1 cellular context compared by ENCODE assay signal in the genomic region with DNA sequence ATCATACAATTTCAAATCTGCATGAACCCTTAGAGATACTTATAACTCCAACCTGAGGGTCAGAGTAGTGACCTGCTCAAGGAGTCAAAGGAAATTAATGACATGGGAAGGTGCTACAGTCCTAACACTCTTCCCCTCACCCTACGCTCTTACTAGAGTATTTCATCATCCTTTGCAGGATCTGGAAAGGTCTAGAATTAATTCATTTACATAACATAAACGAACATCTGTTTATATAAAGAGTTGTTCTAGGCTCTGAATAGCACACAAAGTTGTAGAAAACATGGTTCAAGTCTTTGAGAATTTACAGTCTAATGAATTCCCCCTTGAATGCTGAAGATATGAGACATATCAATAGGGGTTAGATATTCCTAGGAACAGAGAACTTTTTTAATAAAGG.
TF ChIP-seq lines count a peak whose summit lies in the region.

No MANE protein-coding gene starts in this region.

TF ChIP-seq in K562, 482 proteins besides CTCF, POLR2A, EP300 and RAD21 (continued from another document and continues in another):
- TF ChIP-seq CBFA2T2 (conservative IDR thresholded peaks at IDR 0.05) (no peak), E2F4 (CRISPR knock-in tag; IDR thresholded peaks at IDR 0.05; ENCODE audit: low read depth) (no peak), SUPT5H (IDR thresholded peaks at IDR 0.05) (no peak), FOXK2 (conservative IDR thresholded peaks at IDR 0.05 in 1 of 2, IDR thresholded peaks at IDR 0.05 in 1 of 2; ENCODE audit: low read depth in 2 of 2) (no peak), SP1 (CRISPR knock-in tag; IDR thresholded peaks at IDR 0.05) (no peak), ZBTB5 (IDR thresholded peaks at IDR 0.05) (no peak), TEAD2 (tag; IDR thresholded peaks at IDR 0.05) (no peak), SREBF1 (IDR thresholded peaks at IDR 0.05; ENCODE audit: borderline replicate concordance, low read depth, low read length) (no peak), CCAR2 (IDR thresholded peaks at IDR 0.05; ENCODE audit: low read depth, low read length) (no peak), ZNF146 (CRISPR knock-in tag; IDR thresholded peaks at IDR 0.05; ENCODE audit: unreplicated experiment) (no peak), NR4A1 (CRISPR knock-in tag; IDR thresholded peaks at IDR 0.05) (no peak), NR4A1 (tag; IDR thresholded peaks at IDR 0.05) (no peak), ID3 (CRISPR knock-in tag; IDR thresholded peaks at IDR 0.05) (no peak), ID3 (tag; IDR thresholded peaks at IDR 0.05) (no peak), ZNF24 (IDR thresholded peaks at IDR 0.05) (0 out of 2 replicates have a peak, but pooled peaks have one; percentile 43), ZNF324 (CRISPR knock-in tag; IDR thresholded peaks at IDR 0.05) (no peak), SMAD3 (CRISPR knock-in tag; conservative IDR thresholded peaks at IDR 0.05) (no peak), BACH1 (tag; IDR thresholded peaks at IDR 0.05) (peak; percentile 40; the same call in 1 of the 2 replicates), RFX1 (IDR thresholded peaks at IDR 0.05) (no peak), FOXK1 (CRISPR knock-in tag; IDR thresholded peaks at IDR 0.05; ENCODE audit: borderline replicate concordance) (no peak), RBBP5 (IDR thresholded peaks at IDR 0.05; ENCODE audit: borderline replicate concordance, insufficient read depth, low read length, poor library complexity, severe bottlenecking) (no peak), ZKSCAN3 (CRISPR knock-in tag; IDR thresholded peaks at IDR 0.05) (no peak), RBM14 (IDR thresholded peaks at IDR 0.05; ENCODE audit: borderline replicate concordance, insufficient read depth, low read depth, low read length) (no peak), TFAP4 (CRISPR knock-in tag; IDR thresholded peaks at IDR 0.05; ENCODE audit: borderline replicate concordance) (no peak), KDM5B (IDR thresholded peaks at IDR 0.05; ENCODE audit: insufficient replicate concordance, low read depth, low read length) (no peak), PRMT5 (CRISPR knock-in tag; IDR thresholded peaks at IDR 0.05) (no peak), NCOA1 (IDR thresholded peaks at IDR 0.05; ENCODE audit: low read depth) (no peak), CEBPG (CRISPR knock-in tag; IDR thresholded peaks at IDR 0.05) (peak; percentile 84), CEBPG (tag; conservative IDR thresholded peaks at IDR 0.05 in 1 of 2, IDR thresholded peaks at IDR 0.05 in 1 of 2) (peak; percentile 87 to 98), NRF1 (conservative IDR thresholded peaks at IDR 0.05 in 1 of 2, IDR thresholded peaks at IDR 0.05 in 1 of 2) (peak in 1 of 2 experiments; percentile 47; a peak in 2 of 4 replicates), ZNF134 (CRISPR knock-in tag; conservative IDR thresholded peaks at IDR 0.05) (no peak), NBN (IDR thresholded peaks at IDR 0.05; ENCODE audit: low read depth) (0 out of 2 replicates have a peak, but pooled peaks have one; percentile 45), POLR2AphosphoS5 (IDR thresholded peaks at IDR 0.05; ENCODE audit: control insufficient read depth, insufficient read depth, low read depth, low read length) (no peak), ILK (tag; IDR thresholded peaks at IDR 0.05; ENCODE audit: borderline replicate concordance, low read depth) (no peak), ESRRA (IDR thresholded peaks at IDR 0.05; ENCODE audit: borderline replicate concordance, low read depth) (peak; percentile 69), ZBTB1 (CRISPR knock-in tag; IDR thresholded peaks at IDR 0.05; ENCODE audit: borderline replicate concordance, low read depth) (no peak), FOSL1 (tag; conservative IDR thresholded peaks at IDR 0.05) (peak; percentile 20; the same call in 1 of the 2 replicates), ZNF668 (CRISPR knock-in tag; IDR thresholded peaks at IDR 0.05) (no peak), ZNF316 (IDR thresholded peaks at IDR 0.05) (no peak), POLR2H (tag; IDR thresholded peaks at IDR 0.05; ENCODE audit: low read depth) (peak; percentile 82), TCF3 (CRISPR knock-in tag; IDR thresholded peaks at IDR 0.05) (no peak), BRCA1 (IDR thresholded peaks at IDR 0.05) (no peak), BRCA1 (CRISPR knock-in tag; IDR thresholded peaks at IDR 0.05) (no peak), CCNT2 (IDR thresholded peaks at IDR 0.05; ENCODE audit: borderline replicate concordance, extremely low read depth, insufficient read length, low read depth, low read length) (no peak), OTX1 (CRISPR knock-in tag; IDR thresholded peaks at IDR 0.05) (no peak), SMARCB1 (IDR thresholded peaks at IDR 0.05; ENCODE audit: insufficient read length, low read depth) (no peak), HOXB6 (CRISPR knock-in tag; IDR thresholded peaks at IDR 0.05; ENCODE audit: borderline replicate concordance) (no peak), NCOR1 (IDR thresholded peaks at IDR 0.05) (no peak), KLF13 (tag; IDR thresholded peaks at IDR 0.05; ENCODE audit: borderline replicate concordance, low read depth) (no peak), THRB (CRISPR knock-in tag; conservative IDR thresholded peaks at IDR 0.05) (no peak), PTRF (tag; IDR thresholded peaks at IDR 0.05) (no peak), BCOR (IDR thresholded peaks at IDR 0.05) (no peak), ZNF695 (CRISPR knock-in tag; IDR thresholded peaks at IDR 0.05) (no peak), CHD4 (IDR thresholded peaks at IDR 0.05; ENCODE audit: insufficient read depth, insufficient replicate concordance, low read depth, low read length, poor library complexity, severe bottlenecking) (no peak), SIN3A (IDR thresholded peaks at IDR 0.05; ENCODE audit: borderline replicate concordance in 2 of 2, control insufficient read depth in 1 of 2, low read depth in 2 of 2, low read length in 2 of 2) (no peak), CGGBP1 (CRISPR knock-in tag; IDR thresholded peaks at IDR 0.05) (no peak)
- TF ChIP-seq, protein P1, sequence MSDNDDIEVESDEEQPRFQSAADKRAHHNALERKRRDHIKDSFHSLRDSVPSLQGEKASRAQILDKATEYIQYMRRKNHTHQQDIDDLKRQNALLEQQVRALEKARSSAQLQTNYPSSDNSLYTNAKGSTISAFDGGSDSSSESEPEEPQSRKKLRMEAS (CRISPR knock-in tag; IDR thresholded peaks at IDR 0.05) = no peak
- TF ChIP-seq, protein P2, sequence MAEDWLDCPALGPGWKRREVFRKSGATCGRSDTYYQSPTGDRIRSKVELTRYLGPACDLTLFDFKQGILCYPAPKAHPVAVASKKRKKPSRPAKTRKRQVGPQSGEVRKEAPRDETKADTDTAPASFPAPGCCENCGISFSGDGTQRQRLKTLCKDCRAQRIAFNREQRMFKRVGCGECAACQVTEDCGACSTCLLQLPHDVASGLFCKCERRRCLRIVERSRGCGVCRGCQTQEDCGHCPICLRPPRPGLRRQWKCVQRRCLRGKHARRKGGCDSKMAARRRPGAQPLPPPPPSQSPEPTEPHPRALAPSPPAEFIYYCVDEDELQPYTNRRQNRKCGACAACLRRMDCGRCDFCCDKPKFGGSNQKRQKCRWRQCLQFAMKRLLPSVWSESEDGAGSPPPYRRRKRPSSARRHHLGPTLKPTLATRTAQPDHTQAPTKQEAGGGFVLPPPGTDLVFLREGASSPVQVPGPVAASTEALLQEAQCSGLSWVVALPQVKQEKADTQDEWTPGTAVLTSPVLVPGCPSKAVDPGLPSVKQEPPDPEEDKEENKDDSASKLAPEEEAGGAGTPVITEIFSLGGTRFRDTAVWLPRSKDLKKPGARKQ (CRISPR knock-in tag; IDR thresholded peaks at IDR 0.05) = no peak
- TF ChIP-seq, protein P3, sequence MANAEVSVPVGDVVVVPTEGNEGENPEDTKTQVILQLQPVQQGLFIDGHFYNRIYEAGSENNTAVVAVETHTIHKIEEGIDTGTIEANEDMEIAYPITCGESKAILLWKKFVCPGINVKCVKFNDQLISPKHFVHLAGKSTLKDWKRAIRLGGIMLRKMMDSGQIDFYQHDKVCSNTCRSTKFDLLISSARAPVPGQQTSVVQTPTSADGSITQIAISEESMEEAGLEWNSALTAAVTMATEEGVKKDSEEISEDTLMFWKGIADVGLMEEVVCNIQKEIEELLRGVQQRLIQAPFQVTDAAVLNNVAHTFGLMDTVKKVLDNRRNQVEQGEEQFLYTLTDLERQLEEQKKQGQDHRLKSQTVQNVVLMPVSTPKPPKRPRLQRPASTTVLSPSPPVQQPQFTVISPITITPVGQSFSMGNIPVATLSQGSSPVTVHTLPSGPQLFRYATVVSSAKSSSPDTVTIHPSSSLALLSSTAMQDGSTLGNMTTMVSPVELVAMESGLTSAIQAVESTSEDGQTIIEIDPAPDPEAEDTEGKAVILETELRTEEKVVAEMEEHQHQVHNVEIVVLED (CRISPR knock-in tag; IDR thresholded peaks at IDR 0.05) = no peak
- TF ChIP-seq, protein P4, sequence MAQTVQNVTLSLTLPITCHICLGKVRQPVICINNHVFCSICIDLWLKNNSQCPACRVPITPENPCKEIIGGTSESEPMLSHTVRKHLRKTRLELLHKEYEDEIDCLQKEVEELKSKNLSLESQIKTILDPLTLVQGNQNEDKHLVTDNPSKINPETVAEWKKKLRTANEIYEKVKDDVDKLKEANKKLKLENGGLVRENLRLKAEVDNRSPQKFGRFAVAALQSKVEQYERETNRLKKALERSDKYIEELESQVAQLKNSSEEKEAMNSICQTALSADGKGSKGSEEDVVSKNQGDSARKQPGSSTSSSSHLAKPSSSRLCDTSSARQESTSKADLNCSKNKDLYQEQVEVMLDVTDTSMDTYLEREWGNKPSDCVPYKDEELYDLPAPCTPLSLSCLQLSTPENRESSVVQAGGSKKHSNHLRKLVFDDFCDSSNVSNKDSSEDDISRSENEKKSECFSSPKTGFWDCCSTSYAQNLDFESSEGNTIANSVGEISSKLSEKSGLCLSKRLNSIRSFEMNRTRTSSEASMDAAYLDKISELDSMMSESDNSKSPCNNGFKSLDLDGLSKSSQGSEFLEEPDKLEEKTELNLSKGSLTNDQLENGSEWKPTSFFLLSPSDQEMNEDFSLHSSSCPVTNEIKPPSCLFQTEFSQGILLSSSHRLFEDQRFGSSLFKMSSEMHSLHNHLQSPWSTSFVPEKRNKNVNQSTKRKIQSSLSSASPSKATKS (CRISPR knock-in tag; IDR thresholded peaks at IDR 0.05) = no peak
